Comparison of ENCODE assay signal across 9 cellular contexts in genomic region chr1:156910309-156910782, GRCh38. TPM values are rescaled to one million over a fixed set of nuclear protein-coding genes. Genes with fewer than 3 reads are reported as not detected.
DNase-seq lines count a peak whose midpoint lies in the region; ATAC-seq and TF ChIP-seq lines count a peak whose summit lies in the region.
"Had no signal": no experiment of that assay in that cellular context is flagged by ENCODE, and none has a peak within 500 bp of the region (broad histone marks: within the 10 kb centered on the region; RNA-seq: fewer than 3 reads in every experiment).

No MANE protein-coding gene starts in this region.

- H4K20me1 ChIP-seq in fibroblast of lung (ENCODE audit: control insufficient read depth, extremely low read depth, insufficient read depth, low read length) = no peaks in the 10 kb centered on the region

- H3K9me3 ChIP-seq in ES-I3 (ENCODE audit: control insufficient read depth, insufficient read depth, low read length) (no peaks in the 10 kb centered on the region), fibroblast of lung (ENCODE audit: control insufficient read depth, insufficient read depth, low read depth, low read length) (no peaks in the 10 kb centered on the region), gastrocnemius medialis (no peaks in the 10 kb centered on the region)

- H3K27me3 ChIP-seq in fibroblast of lung (ENCODE audit: control insufficient read depth, insufficient read depth, low read length) (no peaks in the 10 kb centered on the region), gastrocnemius medialis (peaks cover 0 to 11% (median 7%) of the 10 kb centered on the region in 3 donors)

- H3K4me1 ChIP-seq in ES-I3 (ENCODE audit: insufficient read depth, low read length) = peaks cover 13% of the 10 kb centered on the region; the same call in 1 of the 2 replicates
- peaks cover 22% of the 10 kb centered on the region for H3K4me1 ChIP-seq in fibroblast of lung (ENCODE audit: control insufficient read depth, extremely low read depth, insufficient read depth, low read length)
- no peaks in the 10 kb centered on the region for H3K4me1 ChIP-seq in gastrocnemius medialis

- intact Hi-C loops in gastrocnemius medialis (cut with DNase I; ENCODE audit: low total_unique reads) = loop anchor here (10.0 kb wide), 1 partner anchor 164 kb away; no protein-coding TSS in a partner anchor

- no peak overlapping the region for H2AFZ ChIP-seq in fibroblast of lung (ENCODE audit: low read length)

- TF ChIP-seq CTCF in fibroblast of lung (conservative IDR thresholded peaks at IDR 0.05 in 1 of 2, IDR thresholded peaks at IDR 0.05 in 1 of 2; ENCODE audit: low read depth in 1 of 2, low read length in 2 of 2) = peak; percentile 50 to 72
- peak; percentile 49 to 88 (median 71) for TF ChIP-seq CTCF in gastrocnemius medialis (IDR thresholded peaks at IDR 0.05 in 4 of 5, conservative IDR thresholded peaks at IDR 0.05 in 1 of 5)

- DNase-seq in LoVo (ENCODE audit: low spot score) = peak; percentile 19
- DNase-seq in activated CD8-positive, alpha-beta memory T cell treated with anti-CD3 and anti-CD28 coated beads for 48 hours (ENCODE audit: low read depth in 2 of 3, low spot score in 2 of 3) = peak in 2 of 3 experiments; percentile 44 to 56
- DNase-seq in fibroblast of lung (ENCODE audit: low read depth in 2 of 2) = no peak
- DNase-seq in gastrocnemius medialis = no peak
- no peak for DNase-seq in putamen (ENCODE audit: low spot score)

- H3K79me2 ChIP-seq in fibroblast of lung (ENCODE audit: control insufficient read depth, insufficient read depth, low read length) = peaks cover 6% of the 10 kb centered on the region

- H3K9ac ChIP-seq in ES-I3 (ENCODE audit: low read depth, low read length) = peak overlapping the region; percentile 17; the same call in 1 of the 2 replicates
- H3K9ac ChIP-seq in fibroblast of lung (ENCODE audit: insufficient read depth, low read length) = no peak overlapping the region

- in situ Hi-C loops in gastrocnemius medialis (cut with MboI; ENCODE audit: low sequenced_read_pairs in 4 of 4) = no loop called here

- TF ChIP-seq POLR2A in gastrocnemius medialis (IDR thresholded peaks at IDR 0.05) = no peak

- no peak overlapping the region for H3K4me2 ChIP-seq in fibroblast of lung (ENCODE audit: extremely low read depth, insufficient read depth, low read length)

- no peaks in the 10 kb centered on the region for H3K36me3 ChIP-seq in ES-I3 (ENCODE audit: insufficient read depth, low read length)
- peaks cover 44% of the 10 kb centered on the region for H3K36me3 ChIP-seq in fibroblast of lung (ENCODE audit: control insufficient read depth, insufficient read depth, low read length)
- peaks cover 0 to 3% of the 10 kb centered on the region in 2 donors for H3K36me3 ChIP-seq in gastrocnemius medialis

- ATAC-seq in gastrocnemius medialis (peak in 1 of 2 donors; percentile 63), HG02885 (IDR thresholded peaks at IDR 0.05; ENCODE audit: poor library complexity, unreplicated experiment) (no peak), GM19395 (IDR thresholded peaks at IDR 0.05; ENCODE audit: unreplicated experiment) (no peak)

- H3K27ac ChIP-seq in fibroblast of lung (ENCODE audit: insufficient read depth, low read length) = no peak overlapping the region
- no peak overlapping the region for H3K27ac ChIP-seq in gastrocnemius medialis

- H3K4me3 ChIP-seq in fibroblast of lung (replicated peaks in 1 of 4; ENCODE audit: control extremely low read depth in 1 of 4, insufficient read depth in 1 of 4, low read depth in 3 of 4, low read length in 4 of 4) = no peak overlapping the region
- H3K4me3 ChIP-seq in gastrocnemius medialis = no peak overlapping the region

RNA-seq across cellular contexts. Expression of gene LRRC71, which starts 10.1 kb away (rescaled TPM):
- not detected in 2 replicates for total RNA-seq in fibroblast of lung
- polyA plus RNA-seq in fibroblast of lung = 0.16 and 1.8 TPM in 2 replicates
- polyA plus RNA-seq in fibroblast of lung (2012) = 0.15 and 3.1 TPM in 2 replicates
- polyA minus RNA-seq in fibroblast of lung (ENCODE audit: low replicate concordance) = 0.30 and 0.35 TPM in 2 replicates
- total RNA-seq in gastrocnemius medialis = not detected
- total RNA-seq: activated CD8-positive, alpha-beta memory T cell treated with anti-CD3 and anti-CD28 coated beads for 36 hours had no signal

RNA-seq across cellular contexts. Expression of gene PEAR1, which starts 16.8 kb away (rescaled TPM):
- total RNA-seq in fibroblast of lung (2.3 and 2.6 TPM in 2 replicates), gastrocnemius medialis (10 to 100 TPM in 1 of 4 donors, 1 to 10 TPM in 3; 4.3 to 11.2 (median 6.0) TPM)
- 13.5 and 41.5 TPM in 2 replicates for polyA plus RNA-seq in fibroblast of lung
- polyA plus RNA-seq in fibroblast of lung (2012) = 15.5 and 55.2 TPM in 2 replicates
- polyA minus RNA-seq in fibroblast of lung (ENCODE audit: low replicate concordance) = 27.7 and 69.9 TPM in 2 replicates

RNA-seq across cellular contexts. Expression of gene NTRK1, which starts 49.7 kb away (rescaled TPM):
- not detected in 2 replicates for total RNA-seq in fibroblast of lung
- not detected in 2 replicates for polyA plus RNA-seq in fibroblast of lung
- not detected in 2 replicates for polyA plus RNA-seq in fibroblast of lung (2012)
- not detected in 2 replicates for polyA minus RNA-seq in fibroblast of lung (ENCODE audit: low replicate concordance)
- total RNA-seq in gastrocnemius medialis = under 1 TPM in 2 of 4 donors, not detected in 2; 0.13 to 0.22 TPM

RNA-seq across cellular contexts. Expression of gene INSRR, which starts 51.4 kb away (rescaled TPM):
- total RNA-seq in fibroblast of lung (not detected in 2 replicates), gastrocnemius medialis (not detected)
- polyA plus RNA-seq in fibroblast of lung = not detected in 2 replicates
- polyA plus RNA-seq in fibroblast of lung (2012) = not detected in 2 replicates
- polyA minus RNA-seq in fibroblast of lung (ENCODE audit: low replicate concordance) = not detected in 2 replicates
- total RNA-seq: activated CD8-positive, alpha-beta memory T cell treated with anti-CD3 and anti-CD28 coated beads for 36 hours had no signal

Comparison
In these comparisons a context has a peak if more than half of its experiments do, and no peak if none do; other contexts are left out.
1. DNase-seq: peak in LoVo (single experiment) and activated CD8-positive, alpha-beta memory T cell treated with anti-CD3 and anti-CD28 coated beads for 48 hours (2 of 3); none in fibroblast of lung (0 of 2), gastrocnemius medialis (0 of 2) and putamen (single experiment).